31 cellular contexts compared by ENCODE assay signal in genomic region chr13:61684976-61685682, GRCh38.
"Had no signal": no experiment of that assay in that cellular context is flagged by ENCODE, and none has a peak within 500 bp of the region (broad histone marks: within the 10 kb centered on the region; RNA-seq: fewer than 3 reads in every experiment).

No MANE protein-coding gene starts in this region.

- H3K4me3 ChIP-seq: adrenal gland, body of pancreas, cardiac muscle cell, colonic mucosa, esophagus squamous epithelium, gastroesophageal sphincter had no signal

- H3K36me3 Mint-ChIP-seq: activated naive CD4-positive, alpha-beta T cell treated with anti-CD3 and anti-CD28 coated beads, Interleukin-2, amount 50 U/mL, for 24 hours; activated naive CD8-positive, alpha-beta T cell treated with anti-CD3 and anti-CD28 coated beads for 36 hours had no signal

- H3K4me1 Mint-ChIP-seq: activated B cell treated with CpG ODN at 0.5 μM for 24 hours; activated naive CD4-positive, alpha-beta T cell treated with anti-CD3 and anti-CD28 coated beads, Interleukin-2, amount 50 U/mL, for 24 hours; activated naive CD8-positive, alpha-beta T cell treated with anti-CD3 and anti-CD28 coated beads for 36 hours; activated naive CD8-positive, alpha-beta T cell treated with anti-CD3 and anti-CD28 coated beads, Interleukin-2, amount 50 U/mL, for 24 hours; T-helper 17 cell had no signal

- H3K27ac ChIP-seq: adrenal gland, body of pancreas, cardiac muscle cell, colonic mucosa, epithelial cell of prostate, esophagus squamous epithelium, gastroesophageal sphincter, WERI-Rb-1 had no signal

- FAIRE-seq: endometrium, endothelial cell of umbilical vein had no signal

- H3K4me3 Mint-ChIP-seq: activated B cell treated with CpG ODN at 0.5 μM for 24 hours; activated CD8-positive, alpha-beta T cell treated with anti-CD3 and anti-CD28 coated beads for 36 hours; activated naive CD4-positive, alpha-beta T cell treated with anti-CD3 and anti-CD28 coated beads for 36 hours; activated naive CD4-positive, alpha-beta T cell treated with anti-CD3 and anti-CD28 coated beads, Interleukin-2, amount 50 U/mL, for 24 hours; activated naive CD8-positive, alpha-beta T cell treated with anti-CD3 and anti-CD28 coated beads for 36 hours; activated naive CD8-positive, alpha-beta T cell treated with anti-CD3 and anti-CD28 coated beads, Interleukin-2, amount 50 U/mL, for 24 hours; activated T-cell treated with anti-CD3 and anti-CD28 coated beads, Interleukin-2, amount 50 U/mL, for 4 hours; T-helper 17 cell; T-helper 2 cell treated with Interferon-gamma antibody and Interleukin-4, amounts not matched to agents 5 μg/mL and 100 μg/mL, for 36 hours had no signal

- ATAC-seq: activated CD4-positive, CD25-positive, alpha-beta regulatory T cell treated with anti-CD3 and anti-CD28 coated beads, Interleukin-2, amount 50 U/mL, for 24 hours; activated CD8-positive, alpha-beta T cell treated with anti-CD3 and anti-CD28 coated beads for 36 hours; activated naive CD8-positive, alpha-beta T cell treated with anti-CD3 and anti-CD28 coated beads, Interleukin-2, amount 50 U/mL, for 24 hours; activated T-cell treated with anti-CD3 and anti-CD28 coated beads, Interleukin-2, amount 50 U/mL, for 4 hours; body of pancreas; gastroesophageal sphincter; T-helper 17 cell had no signal

- H3K27ac Mint-ChIP-seq: activated B cell treated with CpG ODN at 0.5 μM for 24 hours; activated CD8-positive, alpha-beta T cell treated with anti-CD3 and anti-CD28 coated beads for 36 hours; activated naive CD4-positive, alpha-beta T cell treated with anti-CD3 and anti-CD28 coated beads for 36 hours; activated naive CD4-positive, alpha-beta T cell treated with anti-CD3 and anti-CD28 coated beads, Interleukin-2, amount 50 U/mL, for 24 hours; activated naive CD8-positive, alpha-beta T cell treated with anti-CD3 and anti-CD28 coated beads for 36 hours; activated naive CD8-positive, alpha-beta T cell treated with anti-CD3 and anti-CD28 coated beads, Interleukin-2, amount 50 U/mL, for 24 hours; activated T-helper 2 cell treated with anti-CD3 and anti-CD28 coated beads, Interferon-gamma antibody, Interleukin-2, Interleukin-4, amounts not matched to agents 10 μg/mL and 5 μg/mL and 100 μg/mL, durations not matched to agents 14 hours and 24 hours and 36 hours; T-helper 17 cell; T-helper 2 cell treated with Interferon-gamma antibody and Interleukin-4, amounts not matched to agents 5 μg/mL and 100 μg/mL, for 36 hours had no signal

- H3K4me1 ChIP-seq: adrenal gland, body of pancreas, colonic mucosa, esophagus squamous epithelium, gastroesophageal sphincter had no signal

- H3K27me3 Mint-ChIP-seq: activated B cell treated with CpG ODN at 0.5 μM for 24 hours; activated CD8-positive, alpha-beta T cell treated with anti-CD3 and anti-CD28 coated beads for 36 hours; activated naive CD4-positive, alpha-beta T cell treated with anti-CD3 and anti-CD28 coated beads, Interleukin-2, amount 50 U/mL, for 24 hours; activated naive CD8-positive, alpha-beta T cell treated with anti-CD3 and anti-CD28 coated beads for 36 hours; activated naive CD8-positive, alpha-beta T cell treated with anti-CD3 and anti-CD28 coated beads, Interleukin-2, amount 50 U/mL, for 24 hours; T-helper 17 cell had no signal

- H3K9me3 ChIP-seq: adrenal gland, body of pancreas, colonic mucosa, esophagus squamous epithelium, gastroesophageal sphincter had no signal

- H3K27me3 ChIP-seq: adrenal gland, body of pancreas, cardiac muscle cell, colonic mucosa, esophagus squamous epithelium, gastroesophageal sphincter had no signal

- H3K36me3 ChIP-seq: adrenal gland, cardiac muscle cell, colonic mucosa, esophagus squamous epithelium, gastroesophageal sphincter, WERI-Rb-1 had no signal

- DNase-seq: activated B cell treated with CpG ODN at 0.5 μM for 24 hours; activated CD4-positive, alpha-beta T cell treated with anti-CD3 and anti-CD28 coated beads for 48 hours; activated CD4-positive, alpha-beta T cell treated with anti-CD3 and anti-CD28 coated beads, Interleukin-2, amount 50 U/mL, for 1 hour; activated CD4-positive, alpha-beta T cell treated with anti-CD3 and anti-CD28 coated beads, Interleukin-2, amount 50 U/mL, for 48 hours; activated CD8-positive, alpha-beta memory T cell treated with anti-CD3 and anti-CD28 coated beads for 24 hours; activated CD8-positive, alpha-beta T cell treated with anti-CD3 and anti-CD28 coated beads for 36 hours; activated effector memory CD4-positive, alpha-beta T cell treated with anti-CD3 and anti-CD28 coated beads, Interleukin-2, amount 50 U/mL, for 16 hours; activated naive CD4-positive, alpha-beta T cell treated with anti-CD3 and anti-CD28 coated beads for 36 hours; activated naive CD8-positive, alpha-beta T cell treated with anti-CD3 and anti-CD28 coated beads for 36 hours; activated naive CD8-positive, alpha-beta T cell treated with anti-CD3 and anti-CD28 coated beads, Interleukin-2, amount 50 U/mL, for 24 hours; activated T-cell treated with anti-CD3 and anti-CD28 coated beads, Interleukin-2, amount 50 U/mL, for 4 hours; adrenal gland; body of pancreas; central memory CD4-positive, alpha-beta T cell; cerebellar nuclear complex; colonic mucosa; effector CD8-positive, alpha-beta T cell; esophagus squamous epithelium; T-helper 1 cell; T-helper 17 cell; T1000 had no signal
